ENCODE assay signal across 1 cellular context in genomic region chr19:53868892-53869804, GRCh38.
TF ChIP-seq lines count a peak whose summit lies in the region.

No MANE protein-coding gene starts in this region.

TF ChIP-seq in HepG2, 621 proteins besides CTCF, POLR2A, EP300 and RAD21 (continued from another document and continues in another):
- no peak for TF ChIP-seq AKNA (CRISPR knock-in tag; IDR thresholded peaks at IDR 0.05; ENCODE audit: borderline replicate concordance)
- peak; percentile 39; the same call in 1 of the 2 replicates for TF ChIP-seq GABPA (IDR thresholded peaks at IDR 0.05; ENCODE audit: low read depth, low read length)
- peak; percentile 77 for TF ChIP-seq GABPA (CRISPR knock-in tag; IDR thresholded peaks at IDR 0.05; ENCODE audit: low read depth)
- TF ChIP-seq ZNF160 (CRISPR knock-in tag; IDR thresholded peaks at IDR 0.05), result peak; percentile 26; the same call in 1 of the 2 replicates
- TF ChIP-seq ZBTB2 (CRISPR knock-in tag; IDR thresholded peaks at IDR 0.05; ENCODE audit: low read depth), result peak; percentile 49; the same call in 1 of the 2 replicates
- TF ChIP-seq ZSCAN20 (CRISPR knock-in tag; IDR thresholded peaks at IDR 0.05; ENCODE audit: borderline replicate concordance), result 0 out of 2 replicates have a peak, but pooled peaks have one; percentile 46
- no peak for TF ChIP-seq ZNF75D (CRISPR knock-in tag; IDR thresholded peaks at IDR 0.05; ENCODE audit: borderline replicate concordance)
- peak; percentile 48; the same call in 1 of the 2 replicates for TF ChIP-seq SALL1 (CRISPR knock-in tag; IDR thresholded peaks at IDR 0.05)
- TF ChIP-seq, protein P1, sequence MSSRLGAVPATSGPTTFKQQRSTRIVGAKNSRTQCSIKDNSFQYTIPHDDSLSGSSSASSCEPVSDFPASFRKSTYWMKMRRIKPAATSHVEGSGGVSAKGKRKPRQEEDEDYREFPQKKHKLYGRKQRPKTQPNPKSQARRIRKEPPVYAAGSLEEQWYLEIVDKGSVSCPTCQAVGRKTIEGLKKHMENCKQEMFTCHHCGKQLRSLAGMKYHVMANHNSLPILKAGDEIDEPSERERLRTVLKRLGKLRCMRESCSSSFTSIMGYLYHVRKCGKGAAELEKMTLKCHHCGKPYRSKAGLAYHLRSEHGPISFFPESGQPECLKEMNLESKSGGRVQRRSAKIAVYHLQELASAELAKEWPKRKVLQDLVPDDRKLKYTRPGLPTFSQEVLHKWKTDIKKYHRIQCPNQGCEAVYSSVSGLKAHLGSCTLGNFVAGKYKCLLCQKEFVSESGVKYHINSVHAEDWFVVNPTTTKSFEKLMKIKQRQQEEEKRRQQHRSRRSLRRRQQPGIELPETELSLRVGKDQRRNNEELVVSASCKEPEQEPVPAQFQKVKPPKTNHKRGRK (CRISPR knock-in tag; IDR thresholded peaks at IDR 0.05), result no peak
- TF ChIP-seq HNRNPUL1 (IDR thresholded peaks at IDR 0.05; ENCODE audit: low read depth, low read length), result 0 out of 2 replicates have a peak, but pooled peaks have one; percentile 55
- TF ChIP-seq BHLHE40 (IDR thresholded peaks at IDR 0.05; ENCODE audit: low read length), result no peak
- TF ChIP-seq KLF15 (CRISPR knock-in tag; IDR thresholded peaks at IDR 0.05; ENCODE audit: borderline replicate concordance), result no peak
- no peak for TF ChIP-seq ZNF549 (CRISPR knock-in tag; IDR thresholded peaks at IDR 0.05)
- TF ChIP-seq HES4 (CRISPR knock-in tag; IDR thresholded peaks at IDR 0.05; ENCODE audit: borderline replicate concordance), result no peak
- TF ChIP-seq HNRNPL (IDR thresholded peaks at IDR 0.05; ENCODE audit: low read depth, low read length), result no peak
- 0 out of 2 replicates have a peak, but pooled peaks have one; percentile 43 for TF ChIP-seq THYN1 (CRISPR knock-in tag; IDR thresholded peaks at IDR 0.05; ENCODE audit: borderline replicate concordance, low read depth)
- TF ChIP-seq EEA1 (CRISPR knock-in tag; IDR thresholded peaks at IDR 0.05; ENCODE audit: borderline replicate concordance), result no peak
- TF ChIP-seq MXI1 (IDR thresholded peaks at IDR 0.05; ENCODE audit: borderline replicate concordance, low read depth, low read length), result peak; percentile 17; the same call in 1 of the 3 replicates
- TF ChIP-seq HNRNPLL (IDR thresholded peaks at IDR 0.05; ENCODE audit: low read depth, low read length, poor library complexity, severe bottlenecking), result peak; percentile 40
- 0 out of 2 replicates have a peak, but pooled peaks have one; percentile 61 for TF ChIP-seq ZSCAN12 (CRISPR knock-in tag; IDR thresholded peaks at IDR 0.05)
- TF ChIP-seq PRPF4 (IDR thresholded peaks at IDR 0.05; ENCODE audit: low read depth, low read length, poor library complexity, severe bottlenecking), result no peak
- TF ChIP-seq ZNF124 (CRISPR knock-in tag; IDR thresholded peaks at IDR 0.05), result no peak
- no peak for TF ChIP-seq ATF6 (CRISPR knock-in tag; conservative IDR thresholded peaks at IDR 0.05)
- TF ChIP-seq ZBTB1 (CRISPR knock-in tag; IDR thresholded peaks at IDR 0.05; ENCODE audit: borderline replicate concordance), result no peak
- TF ChIP-seq RXRB (CRISPR knock-in tag; IDR thresholded peaks at IDR 0.05; ENCODE audit: borderline replicate concordance), result peak; percentile 38; the same call in 1 of the 2 replicates
- 0 out of 2 replicates have a peak, but pooled peaks have one; percentile 52 for TF ChIP-seq ZSCAN5A (CRISPR knock-in tag; IDR thresholded peaks at IDR 0.05; ENCODE audit: borderline replicate concordance)
- no peak for TF ChIP-seq ZNF878 (CRISPR knock-in tag; IDR thresholded peaks at IDR 0.05)
- no peak for TF ChIP-seq ZBTB25 (CRISPR knock-in tag; IDR thresholded peaks at IDR 0.05)
- TF ChIP-seq SMYD3 (CRISPR knock-in tag; IDR thresholded peaks at IDR 0.05), result 0 out of 2 replicates have a peak, but pooled peaks have one; percentile 55
- peak; percentile 55 for TF ChIP-seq SPEN (CRISPR knock-in tag; IDR thresholded peaks at IDR 0.05; ENCODE audit: low read depth)
- TF ChIP-seq HNF1A (IDR thresholded peaks at IDR 0.05; ENCODE audit: low read depth), result no peak
- TF ChIP-seq HNF1A (CRISPR knock-in tag; IDR thresholded peaks at IDR 0.05; ENCODE audit: borderline replicate concordance), result no peak
- no peak for TF ChIP-seq USF2 (IDR thresholded peaks at IDR 0.05; ENCODE audit: low read depth, low read length)
- peak; percentile 77; the same call in 1 of the 2 replicates for TF ChIP-seq USF2 (CRISPR knock-in tag; IDR thresholded peaks at IDR 0.05; ENCODE audit: borderline replicate concordance)
- TF ChIP-seq ZNF891 (CRISPR knock-in tag; IDR thresholded peaks at IDR 0.05), result 0 out of 2 replicates have a peak, but pooled peaks have one; percentile 33
- no peak for TF ChIP-seq RFX1 (IDR thresholded peaks at IDR 0.05)
- no peak for TF ChIP-seq PAWR (CRISPR knock-in tag; IDR thresholded peaks at IDR 0.05; ENCODE audit: borderline replicate concordance)
- TF ChIP-seq HNF4A (CRISPR knock-in tag; IDR thresholded peaks at IDR 0.05), result peak; percentile 17; the same call in 1 of the 2 replicates
